23 cellular contexts compared by ENCODE assay signal in the genomic region with DNA sequence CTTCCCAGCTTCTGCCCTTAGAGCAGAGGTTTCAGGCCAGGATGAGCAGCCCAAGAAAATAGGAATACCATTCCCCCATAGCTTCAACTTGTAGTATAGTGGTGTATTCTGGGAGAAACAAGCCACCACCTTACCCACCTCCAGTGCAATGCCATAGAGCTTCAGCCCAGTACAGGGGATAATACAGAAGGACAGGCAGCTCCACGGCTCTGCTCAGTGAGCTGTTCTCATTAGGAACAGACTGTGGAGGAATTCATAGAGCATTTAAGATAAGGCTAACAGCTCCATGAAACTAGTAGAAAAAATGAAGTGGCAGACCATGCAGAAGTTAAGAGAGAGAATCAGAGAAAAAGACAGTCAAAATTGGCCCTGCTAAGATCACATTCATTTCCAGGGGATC.
A peak's percentile ranks its signal among the peaks of the same experiment; 100 is the strongest.
DNase-seq lines count a peak whose midpoint lies in the region; ATAC-seq, FAIRE-seq and TF ChIP-seq lines count a peak whose summit lies in the region.
"Had no signal": no experiment of that assay in that cellular context is flagged by ENCODE, and none has a peak within 500 bp of the region (broad histone marks: within the 10 kb centered on the region; RNA-seq: fewer than 3 reads in every experiment).

No MANE protein-coding gene starts in this region.

- intact Hi-C loops in Right ventricle myocardium inferior (cut with DNase I), result no loop called here
- intact Hi-C loops in cardiac septum (cut with DNase I), result no loop called here
- intact Hi-C loops in left ventricle myocardium superior (cut with micrococcal nuclease), result no loop called here
- intact Hi-C loops in left ventricle myocardium inferior (cut with micrococcal nuclease), result no loop called here
- intact Hi-C loops in K562 (cut with micrococcal nuclease), result no loop called here
- intact Hi-C loops in mucosa of descending colon (cut with DNase I, micrococcal nuclease), result no loop called here

- no peaks in the 10 kb centered on the region for H4K20me1 ChIP-seq in K562 (replicated peaks; ENCODE audit: control insufficient read depth, insufficient read depth, low read length)
- H4K20me1 ChIP-seq: BLaER1 treated with 17β-estradiol and CSF1 and Interleukin-3, amounts not matched to agents 10 nM and 100 nM had no signal

- no peaks in the 10 kb centered on the region for H3K27me3 ChIP-seq in left ventricle myocardium inferior (ENCODE audit: low read depth)
- no peaks in the 10 kb centered on the region for H3K27me3 ChIP-seq in K562 (ENCODE audit: control insufficient read depth in 2 of 2, insufficient read depth in 2 of 2, low read length in 2 of 2)
- H3K27me3 ChIP-seq: BLaER1 treated with 17β-estradiol and CSF1 and Interleukin-3, amounts not matched to agents 10 nM and 100 nM had no signal

- TF ChIP-seq POLR2A in K562 (conservative IDR thresholded peaks at IDR 0.05), result no peak

- H3K9ac ChIP-seq in K562 (ENCODE audit: insufficient read depth in 1 of 2, low read depth in 2 of 2, low read length in 2 of 2), result no peak overlapping the region
- H3K9ac ChIP-seq: BLaER1 treated with 17β-estradiol and CSF1 and Interleukin-3, amounts not matched to agents 10 nM and 100 nM had no signal

- H2AFZ ChIP-seq in K562 (ENCODE audit: low read depth, low read length), result peak overlapping the region; percentile 61

- H3K9me3 ChIP-seq in left ventricle myocardium inferior (replicated peaks) (peaks cover 28% of the 10 kb centered on the region), K562 (replicated peaks; ENCODE audit: control insufficient read depth, insufficient read depth, low read depth, low read length) (no peaks in the 10 kb centered on the region), mucosa of descending colon (peaks cover 5% of the 10 kb centered on the region)
- H3K9me3 ChIP-seq: A549, Caco-2 had no signal

- H3K36me3 ChIP-seq in left ventricle myocardium inferior, result no peaks in the 10 kb centered on the region
- H3K36me3 ChIP-seq in K562 (ENCODE audit: control insufficient read depth, insufficient read depth, low read length), result no peaks in the 10 kb centered on the region
- no peaks in the 10 kb centered on the region for H3K36me3 ChIP-seq in mucosa of descending colon (ENCODE audit: low read depth)
- H3K36me3 ChIP-seq: BLaER1 treated with 17β-estradiol and CSF1 and Interleukin-3, amounts not matched to agents 10 nM and 100 nM had no signal

- no peaks in the 10 kb centered on the region for H3K9me1 ChIP-seq in K562 (ENCODE audit: control insufficient read depth, insufficient read depth, low read length)

- CTCF ChIA-PET in K562 (lab: Yijun Ruan, JAX; ENCODE audit: low intra/inter-chr PET ratio), result no interaction called here

- H3K79me2 ChIP-seq in K562 (ENCODE audit: control insufficient read depth, insufficient read depth, low read length), result no peaks in the 10 kb centered on the region

- WGBS in K562 (ENCODE audit: insufficient coverage, low coverage, missing lambda C conversion rate), result 14% methylated on average over 1 of the region's 1 CpG

- in situ Hi-C loops in K562 (cut with MboI), result no loop called here

- no peak for TF ChIP-seq RAD21 in K562 (CRISPR knock-in tag; conservative IDR thresholded peaks at IDR 0.05 in 1 of 2, IDR thresholded peaks at IDR 0.05 in 1 of 2)

- DNase-seq in Right ventricle myocardium inferior (ENCODE audit: missing footprints) (no peak), cardiac septum (ENCODE audit: low spot score) (no peak), left ventricle myocardium superior (peak; percentile 16), left ventricle myocardium inferior (no peak), OCI-M1 (lab: John Stamatoyannopoulos, UW) (peak; percentile 15), K562 (ENCODE audit: extremely low read depth in 1 of 4, low spot score in 3 of 4) (peak in 1 of 4 experiments; percentile 8), mucosa of descending colon (no peak), T-helper 9 cell (no peak)
- DNase-seq: AML-193; Caco-2; Calu3; CD4-positive, alpha-beta T cell; CD8-positive, alpha-beta T cell; DMS79 treated with DMSO at 0.1 percent for 48 hours; GF-D8 had no signal

- FAIRE-seq in K562 (lab: Jason Lieb, UNC), result no peak
- FAIRE-seq: A549, D721Med, G401.6, GM12891, GM19239 had no signal

- ATAC-seq in Right ventricle myocardium inferior (peak; percentile 42), left ventricle myocardium superior (peak; percentile 52), K562 (peak; percentile 82), mucosa of descending colon (no peak)
- ATAC-seq: A549; CD8-positive, alpha-beta T cell had no signal

- no peak overlapping the region for H3K4me3 ChIP-seq in left ventricle myocardium inferior
- no peak overlapping the region for H3K4me3 ChIP-seq in K562
- no peak overlapping the region for H3K4me3 ChIP-seq in mucosa of descending colon
- H3K4me3 ChIP-seq: A549; BLaER1 treated with 17β-estradiol and CSF1 and Interleukin-3, amounts not matched to agents 10 nM and 100 nM had no signal

- POLR2A ChIA-PET in K562 (lab: Yijun Ruan, JAX), result interaction anchor here (0.7 to 1.2 kb wide), 9 partner anchors 9 to 281 kb away, joined by 3 to 5 read pairs (median 3); no protein-coding TSS in a partner anchor

- H3K27ac ChIP-seq in left ventricle myocardium inferior (replicated peaks) (no peak overlapping the region), K562 (ENCODE audit: extremely low read depth, low read depth, low read length) (no peak overlapping the region)
- H3K27ac ChIP-seq: 22Rv1; A549; BLaER1 treated with 17β-estradiol and CSF1 and Interleukin-3, amounts not matched to agents 10 nM and 100 nM; C4-2B had no signal

- TF ChIP-seq CTCF in left ventricle myocardium inferior (IDR thresholded peaks at IDR 0.05; ENCODE audit: borderline replicate concordance), result no peak
- TF ChIP-seq CTCF in K562 (IDR thresholded peaks at IDR 0.05 in 2 of 3, conservative IDR thresholded peaks at IDR 0.05 in 1 of 3; ENCODE audit: insufficient read depth in 2 of 3, low read depth in 1 of 3, low read length in 3 of 3), result no peak
- no peak for TF ChIP-seq CTCF in mucosa of descending colon (IDR thresholded peaks at IDR 0.05)

- no TSS peak for BruUV-seq in K562 (replicated peaks; lab: Mats Ljungman, UMichigan)

- no peak for TF ChIP-seq EP300 in K562 (IDR thresholded peaks at IDR 0.05; ENCODE audit: low read length)

- H3K4me1 ChIP-seq in left ventricle myocardium inferior (peaks cover 3% of the 10 kb centered on the region), K562 (replicated peaks in 1 of 2; ENCODE audit: control insufficient read depth in 2 of 2, insufficient read depth in 2 of 2, low read length in 2 of 2) (no peaks in the 10 kb centered on the region; a peak in 1 of 5 replicates), mucosa of descending colon (ENCODE audit: low read depth) (no peaks in the 10 kb centered on the region)
- H3K4me1 ChIP-seq: A549; BLaER1 treated with 17β-estradiol and CSF1 and Interleukin-3, amounts not matched to agents 10 nM and 100 nM; Caco-2 had no signal

- H3K4me2 ChIP-seq in K562 (ENCODE audit: insufficient read depth, low read length), result no peak overlapping the region
- H3K4me2 ChIP-seq: A549; BLaER1 treated with 17β-estradiol and CSF1 and Interleukin-3, amounts not matched to agents 10 nM and 100 nM had no signal

TF ChIP-seq in K562, 482 proteins besides CTCF, POLR2A, EP300 and RAD21:
- no peak for TF ChIP-seq POLR2AphosphoS2 (IDR thresholded peaks at IDR 0.05; ENCODE audit: low read length)
- TF ChIP-seq COPS2 (conservative IDR thresholded peaks at IDR 0.05), result no peak
- no peak for TF ChIP-seq HCFC1 (IDR thresholded peaks at IDR 0.05; ENCODE audit: low read depth, low read length)
- no peak for TF ChIP-seq BHLHE40 (IDR thresholded peaks at IDR 0.05; ENCODE audit: low read length)
- TF ChIP-seq YY1 (IDR thresholded peaks at IDR 0.05; ENCODE audit: borderline replicate concordance in 1 of 3, control insufficient read depth in 1 of 3, extremely low read depth in 1 of 3, insufficient read depth in 3 of 3, insufficient read length in 1 of 3, insufficient replicate concordance in 2 of 3, low read depth in 1 of 3, low read length in 2 of 3), result no peak

Comparison
In these comparisons a context has a peak if more than half of its experiments do, and no peak if none do; other contexts are left out.
1. DNase-seq: peak in left ventricle myocardium superior (single experiment) and OCI-M1 (single experiment); none in Right ventricle myocardium inferior (single experiment), cardiac septum (single experiment), left ventricle myocardium inferior (single experiment), mucosa of descending colon (0 of 3) and T-helper 9 cell (single experiment).